In the genomic region with DNA sequence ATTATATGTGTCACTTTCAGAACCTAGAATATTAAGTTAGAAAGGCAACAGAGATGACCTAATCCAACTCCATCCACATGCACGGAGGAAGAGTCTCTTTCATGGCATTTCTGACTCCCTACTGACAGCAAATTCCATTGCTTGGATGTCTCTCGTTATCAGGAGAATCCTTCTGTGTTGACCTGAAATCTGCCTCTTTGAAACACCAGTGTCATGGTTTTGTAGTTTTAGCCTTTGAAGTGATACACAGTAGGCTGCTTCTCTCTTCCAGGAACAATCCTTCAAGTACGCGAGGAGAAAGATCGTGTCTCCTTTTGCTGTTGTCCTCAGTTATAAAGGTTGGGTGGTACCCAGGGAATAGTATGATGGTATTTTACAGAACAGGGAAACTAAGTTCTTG, we compare ENCODE assay signal across 17 cellular contexts.
DNase-seq lines count a peak whose midpoint lies in the region; ATAC-seq and TF ChIP-seq lines count a peak whose summit lies in the region.
"Had no signal": no experiment of that assay in that cellular context is flagged by ENCODE, and none has a peak within 500 bp of the region (broad histone marks: within the 10 kb centered on the region; RNA-seq: fewer than 3 reads in every experiment).

No MANE protein-coding gene starts in this region.

- H3K4me1 ChIP-seq in breast epithelium, result no peaks in the 10 kb centered on the region
- H3K4me1 ChIP-seq in esophagus muscularis mucosa, result peaks cover 7 to 52% (median 50%) of the 10 kb centered on the region in 4 donors
- H3K4me1 ChIP-seq in thoracic aorta (ENCODE audit: control insufficient read depth in 1 of 2, low read depth in 2 of 2), result peaks cover 19 to 47% of the 10 kb centered on the region in 2 donors

- TF ChIP-seq POLR2A in breast epithelium (IDR thresholded peaks at IDR 0.05) (no peak), esophagus muscularis mucosa (IDR thresholded peaks at IDR 0.05; ENCODE audit: low read depth) (no peak)

- ATAC-seq in WTC11, result no peak
- no peak for ATAC-seq in thoracic aorta (ENCODE audit: insufficient number of reproducible peaks, low FRiP score, low read depth)
- no peak for ATAC-seq in GM19351 (IDR thresholded peaks at IDR 0.05; ENCODE audit: unreplicated experiment)
- no peak for ATAC-seq in activated CD8-positive, alpha-beta T cell treated with anti-CD3 and anti-CD28 coated beads for 36 hours

- no TSS peak for BruUV-seq in MCF 10A (replicated peaks; lab: Mats Ljungman, UMichigan)

- TF ChIP-seq EP300 in esophagus muscularis mucosa (IDR thresholded peaks at IDR 0.05), result no peak

- no peak for DNase-seq in MCF 10A (ENCODE audit: unreplicated experiment)
- DNase-seq in breast epithelium (ENCODE audit: low spot score in 2 of 2), result no peak
- no peak for DNase-seq in WTC11 (ENCODE audit: low spot score)
- DNase-seq in esophagus muscularis mucosa (ENCODE audit: extremely low spot score), result no peak
- no peak for DNase-seq in thoracic aorta (ENCODE audit: low spot score)
- no peak for DNase-seq in NCI-H1436 (lab: John Stamatoyannopoulos, UW)
- no peak for DNase-seq in activated CD8-positive, alpha-beta T cell treated with anti-CD3 and anti-CD28 coated beads for 36 hours
- DNase-seq: 8988T; CD8-positive, alpha-beta memory T cell; GF-D8; NCI-H1417 treated with DMSO at 0.1 percent for 48 hours; NCI-H2029; NCI-H2171; NCI-H748 treated with DMSO at 0.1 percent for 48 hours had no signal

- peaks cover 11% of the 10 kb centered on the region for H3K4me1 Mint-ChIP-seq in MCF 10A (ENCODE audit: insufficient read depth, unreplicated experiment)
- no peaks in the 10 kb centered on the region for H3K4me1 Mint-ChIP-seq in WTC11
- H3K4me1 Mint-ChIP-seq in activated CD8-positive, alpha-beta T cell treated with anti-CD3 and anti-CD28 coated beads for 36 hours (ENCODE audit: low read depth), result peaks cover 9% of the 10 kb centered on the region

- H3K36me3 Mint-ChIP-seq in MCF 10A (ENCODE audit: insufficient read depth, unreplicated experiment) (peaks cover 42% of the 10 kb centered on the region), WTC11 (peaks cover 3% of the 10 kb centered on the region; the same call in 1 of the 2 replicates)
- no peaks in the 10 kb centered on the region for H3K36me3 Mint-ChIP-seq in activated CD8-positive, alpha-beta T cell treated with anti-CD3 and anti-CD28 coated beads for 36 hours (ENCODE audit: low read depth)
- H3K36me3 Mint-ChIP-seq: IgD-negative memory B cell had no signal

- CTCF ChIA-PET in MCF 10A (lab: Yijun Ruan, JAX), result interaction anchor here (0.6 kb wide), 1 partner anchor 227 kb away, joined by 3 read pairs; no protein-coding TSS in a partner anchor
- CTCF ChIA-PET in WTC11 (lab: Charles Lee), result no interaction called here
- CTCF ChIA-PET in activated CD8-positive, alpha-beta T cell treated with anti-CD3 and anti-CD28 coated beads for 36 hours (lab: Charles Lee), result no interaction called here

- H3K27me3 Mint-ChIP-seq in MCF 10A (ENCODE audit: insufficient read depth, unreplicated experiment) (no peaks in the 10 kb centered on the region), WTC11 (ENCODE audit: low read depth) (no peaks in the 10 kb centered on the region)
- peaks cover 8% of the 10 kb centered on the region for H3K27me3 Mint-ChIP-seq in activated CD8-positive, alpha-beta T cell treated with anti-CD3 and anti-CD28 coated beads for 36 hours

- 94% methylated on average over 5 of the region's 5 CpGs for WGBS in esophagus muscularis mucosa

- TF ChIP-seq CTCF in MCF 10A (IDR thresholded peaks at IDR 0.05; ENCODE audit: unreplicated experiment) (no peak), breast epithelium (IDR thresholded peaks at IDR 0.05) (no peak), WTC11 (IDR thresholded peaks at IDR 0.05) (no peak), esophagus muscularis mucosa (IDR thresholded peaks at IDR 0.05) (no peak), thoracic aorta (IDR thresholded peaks at IDR 0.05) (no peak)
- TF ChIP-seq CTCF in activated CD8-positive, alpha-beta T cell treated with anti-CD3 and anti-CD28 coated beads for 36 hours (IDR thresholded peaks at IDR 0.05), result no peak

- H3K4me3 Mint-ChIP-seq in MCF 10A (ENCODE audit: unreplicated experiment), result no peak overlapping the region
- no peak overlapping the region for H3K4me3 Mint-ChIP-seq in WTC11
- no peak overlapping the region for H3K4me3 Mint-ChIP-seq in activated CD8-positive, alpha-beta T cell treated with anti-CD3 and anti-CD28 coated beads for 36 hours
- H3K4me3 Mint-ChIP-seq: CD8-positive, alpha-beta memory T cell; IgD-negative memory B cell had no signal

- H3K9me3 Mint-ChIP-seq in MCF 10A (ENCODE audit: unreplicated experiment) (no peaks in the 10 kb centered on the region), WTC11 (0 out of 2 replicates have a peak, but pooled peaks cover 2% of the 10 kb centered on the region)
- no peaks in the 10 kb centered on the region for H3K9me3 Mint-ChIP-seq in activated CD8-positive, alpha-beta T cell treated with anti-CD3 and anti-CD28 coated beads for 36 hours

- H3K27ac ChIP-seq in breast epithelium (no peak overlapping the region), esophagus muscularis mucosa (replicated peaks in 1 of 4) (peak overlapping the region in 3 of 4 donors; percentile 88 to 90 (median 88)), thoracic aorta (peak overlapping the region; percentile 88 to 96)
- H3K27ac ChIP-seq: BLaER1 treated with 17β-estradiol and CSF1 and Interleukin-3, amounts not matched to agents 10 nM and 100 nM had no signal

- POLR2A ChIA-PET in MCF 10A (lab: Yijun Ruan, JAX), result no interaction called here
- POLR2A ChIA-PET in WTC11 (lab: Charles Lee), result no interaction called here
- POLR2A ChIA-PET in activated CD8-positive, alpha-beta T cell treated with anti-CD3 and anti-CD28 coated beads for 36 hours (lab: Charles Lee), result no interaction called here

- H3K36me3 ChIP-seq in breast epithelium, result no peaks in the 10 kb centered on the region
- peaks cover 4 to 42% (median 8%) of the 10 kb centered on the region in 4 donors for H3K36me3 ChIP-seq in esophagus muscularis mucosa
- H3K36me3 ChIP-seq in thoracic aorta, result peaks cover 36% of the 10 kb centered on the region
- H3K36me3 ChIP-seq: BLaER1 treated with 17β-estradiol and CSF1 and Interleukin-3, amounts not matched to agents 10 nM and 100 nM had no signal

- H3K9me3 ChIP-seq in breast epithelium, result no peaks in the 10 kb centered on the region
- no peaks in the 10 kb centered on the region for H3K9me3 ChIP-seq in esophagus muscularis mucosa
- H3K9me3 ChIP-seq in thoracic aorta, result no peaks in the 10 kb centered on the region
- H3K9me3 ChIP-seq: BLaER1 treated with 17β-estradiol and CSF1 and Interleukin-3, amounts not matched to agents 10 nM and 100 nM had no signal

- no peak overlapping the region for H3K4me3 ChIP-seq in breast epithelium
- H3K4me3 ChIP-seq in esophagus muscularis mucosa, result no peak overlapping the region
- no peak overlapping the region for H3K4me3 ChIP-seq in thoracic aorta
- H3K4me3 ChIP-seq: BLaER1 treated with 17β-estradiol and CSF1 and Interleukin-3, amounts not matched to agents 10 nM and 100 nM had no signal

- intact Hi-C loops in MCF 10A (cut with micrococcal nuclease) (loop anchor here (5.0 kb wide), 2 partner anchors 108 to 722 kb away; no protein-coding TSS in a partner anchor), breast epithelium (cut with DNase I; ENCODE audit: low total_unique reads) (no loop called here), esophagus muscularis mucosa (cut with DNase I) (no loop called here)
- intact Hi-C loops in activated CD8-positive, alpha-beta T cell treated with anti-CD3 and anti-CD28 coated beads for 36 hours (cut with micrococcal nuclease), result no loop called here

- H3K27ac Mint-ChIP-seq in MCF 10A (ENCODE audit: low read depth, unreplicated experiment) (peak overlapping the region; percentile 76), WTC11 (0 out of 2 replicates have a peak overlapping the region, but pooled peaks have one; percentile 7)
- H3K27ac Mint-ChIP-seq in activated CD8-positive, alpha-beta T cell treated with anti-CD3 and anti-CD28 coated beads for 36 hours, result no peak overlapping the region
- H3K27ac Mint-ChIP-seq: IgD-negative memory B cell had no signal

- no peaks in the 10 kb centered on the region for H3K27me3 ChIP-seq in breast epithelium
- H3K27me3 ChIP-seq in esophagus muscularis mucosa, result no peaks in the 10 kb centered on the region
- no peaks in the 10 kb centered on the region for H3K27me3 ChIP-seq in thoracic aorta (replicated peaks; ENCODE audit: insufficient read depth)
- H3K27me3 ChIP-seq: BLaER1 treated with 17β-estradiol and CSF1 and Interleukin-3, amounts not matched to agents 10 nM and 100 nM had no signal

TF ChIP-seq in WTC11, 78 proteins besides CTCF, POLR2A, EP300 and RAD21 (continues in another document):
- TF ChIP-seq, protein P1, sequence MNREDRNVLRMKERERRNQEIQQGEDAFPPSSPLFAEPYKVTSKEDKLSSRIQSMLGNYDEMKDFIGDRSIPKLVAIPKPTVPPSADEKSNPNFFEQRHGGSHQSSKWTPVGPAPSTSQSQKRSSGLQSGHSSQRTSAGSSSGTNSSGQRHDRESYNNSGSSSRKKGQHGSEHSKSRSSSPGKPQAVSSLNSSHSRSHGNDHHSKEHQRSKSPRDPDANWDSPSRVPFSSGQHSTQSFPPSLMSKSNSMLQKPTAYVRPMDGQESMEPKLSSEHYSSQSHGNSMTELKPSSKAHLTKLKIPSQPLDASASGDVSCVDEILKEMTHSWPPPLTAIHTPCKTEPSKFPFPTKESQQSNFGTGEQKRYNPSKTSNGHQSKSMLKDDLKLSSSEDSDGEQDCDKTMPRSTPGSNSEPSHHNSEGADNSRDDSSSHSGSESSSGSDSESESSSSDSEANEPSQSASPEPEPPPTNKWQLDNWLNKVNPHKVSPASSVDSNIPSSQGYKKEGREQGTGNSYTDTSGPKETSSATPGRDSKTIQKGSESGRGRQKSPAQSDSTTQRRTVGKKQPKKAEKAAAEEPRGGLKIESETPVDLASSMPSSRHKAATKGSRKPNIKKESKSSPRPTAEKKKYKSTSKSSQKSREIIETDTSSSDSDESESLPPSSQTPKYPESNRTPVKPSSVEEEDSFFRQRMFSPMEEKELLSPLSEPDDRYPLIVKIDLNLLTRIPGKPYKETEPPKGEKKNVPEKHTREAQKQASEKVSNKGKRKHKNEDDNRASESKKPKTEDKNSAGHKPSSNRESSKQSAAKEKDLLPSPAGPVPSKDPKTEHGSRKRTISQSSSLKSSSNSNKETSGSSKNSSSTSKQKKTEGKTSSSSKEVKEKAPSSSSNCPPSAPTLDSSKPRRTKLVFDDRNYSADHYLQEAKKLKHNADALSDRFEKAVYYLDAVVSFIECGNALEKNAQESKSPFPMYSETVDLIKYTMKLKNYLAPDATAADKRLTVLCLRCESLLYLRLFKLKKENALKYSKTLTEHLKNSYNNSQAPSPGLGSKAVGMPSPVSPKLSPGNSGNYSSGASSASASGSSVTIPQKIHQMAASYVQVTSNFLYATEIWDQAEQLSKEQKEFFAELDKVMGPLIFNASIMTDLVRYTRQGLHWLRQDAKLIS (CRISPR knock-in tag; IDR thresholded peaks at IDR 0.05; ENCODE audit: borderline replicate concordance), result no peak

Comparison
In these comparisons a context has a peak if more than half of its experiments do, and no peak if none do; other contexts are left out.
1. H3K27ac ChIP-seq: peak in esophagus muscularis mucosa (3 of 4) and thoracic aorta (2 of 2); none in breast epithelium (0 of 2).